Comparison of ENCODE assay signal across 1 cellular context in genomic region chr14:83395321-83395720, GRCh38.
TF ChIP-seq lines count a peak whose summit lies in the region.

No MANE protein-coding gene starts in this region.

TF ChIP-seq in IMR-90, 13 proteins besides CTCF, POLR2A, EP300 and RAD21 (continued from another document):
- TF ChIP-seq, protein P1, sequence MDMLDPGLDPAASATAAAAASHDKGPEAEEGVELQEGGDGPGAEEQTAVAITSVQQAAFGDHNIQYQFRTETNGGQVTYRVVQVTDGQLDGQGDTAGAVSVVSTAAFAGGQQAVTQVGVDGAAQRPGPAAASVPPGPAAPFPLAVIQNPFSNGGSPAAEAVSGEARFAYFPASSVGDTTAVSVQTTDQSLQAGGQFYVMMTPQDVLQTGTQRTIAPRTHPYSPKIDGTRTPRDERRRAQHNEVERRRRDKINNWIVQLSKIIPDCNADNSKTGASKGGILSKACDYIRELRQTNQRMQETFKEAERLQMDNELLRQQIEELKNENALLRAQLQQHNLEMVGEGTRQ (IDR thresholded peaks at IDR 0.05; ENCODE audit: low read depth, low read length): no peak
- TF ChIP-seq SMC3 (IDR thresholded peaks at IDR 0.05; ENCODE audit: low read depth, low read length) (no peak), CEBPB (IDR thresholded peaks at IDR 0.05; ENCODE audit: low read depth, low read length) (no peak), RFX5 (IDR thresholded peaks at IDR 0.05; ENCODE audit: low read depth, low read length) (no peak), MAZ (IDR thresholded peaks at IDR 0.05; ENCODE audit: borderline replicate concordance, low read depth, low read length) (no peak), CHD1 (IDR thresholded peaks at IDR 0.05; ENCODE audit: low read depth, low read length) (no peak)
- TF ChIP-seq, protein P2, sequence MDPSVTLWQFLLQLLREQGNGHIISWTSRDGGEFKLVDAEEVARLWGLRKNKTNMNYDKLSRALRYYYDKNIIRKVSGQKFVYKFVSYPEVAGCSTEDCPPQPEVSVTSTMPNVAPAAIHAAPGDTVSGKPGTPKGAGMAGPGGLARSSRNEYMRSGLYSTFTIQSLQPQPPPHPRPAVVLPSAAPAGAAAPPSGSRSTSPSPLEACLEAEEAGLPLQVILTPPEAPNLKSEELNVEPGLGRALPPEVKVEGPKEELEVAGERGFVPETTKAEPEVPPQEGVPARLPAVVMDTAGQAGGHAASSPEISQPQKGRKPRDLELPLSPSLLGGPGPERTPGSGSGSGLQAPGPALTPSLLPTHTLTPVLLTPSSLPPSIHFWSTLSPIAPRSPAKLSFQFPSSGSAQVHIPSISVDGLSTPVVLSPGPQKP (IDR thresholded peaks at IDR 0.05; ENCODE audit: borderline replicate concordance, low read depth, low read length): no peak
